In the genomic region with DNA sequence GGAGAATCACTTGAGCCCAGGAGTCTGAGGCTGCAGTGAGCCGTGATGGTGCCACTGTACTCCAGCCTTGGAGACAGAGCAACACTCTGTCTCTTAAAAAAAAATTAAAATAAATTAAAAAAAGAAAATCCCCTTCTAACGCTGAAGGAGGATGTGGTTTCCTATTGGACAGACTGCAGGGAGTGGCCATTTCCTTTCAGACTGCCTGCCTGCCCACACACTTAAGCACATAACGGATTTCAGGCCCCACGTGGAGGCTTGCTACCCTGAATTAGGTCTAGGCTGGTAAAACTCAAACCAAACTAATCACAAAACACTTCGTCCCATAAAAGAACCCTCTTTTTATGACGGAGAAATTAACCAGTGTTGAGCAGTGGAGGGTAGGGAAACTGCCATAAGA, we compare ENCODE assay signal across 10 cellular contexts. TPM values are rescaled to one million over a fixed set of nuclear protein-coding genes. Genes with fewer than 3 reads are reported as not detected.
DNase-seq lines count a peak whose midpoint lies in the region; ATAC-seq and TF ChIP-seq lines count a peak whose summit lies in the region.
"Had no signal": no experiment of that assay in that cellular context is flagged by ENCODE, and none has a peak within 500 bp of the region (broad histone marks: within the 10 kb centered on the region; RNA-seq: fewer than 3 reads in every experiment).

No MANE protein-coding gene starts in this region.

- 12 to 25% (median 19%) methylated on average over 6 of the region's 6 CpGs for WGBS in spleen, 5 donors

- DNase-seq in T-helper 1 cell (peak in 4 of 5 donors; percentile 14 to 86 (median 24)), naive B cell (no peak), NCI-H187 (lab: John Stamatoyannopoulos, UW) (no peak), colonic mucosa (no peak), spleen (no peak)
- DNase-seq: amniotic stem cell, NCI-H1436 treated with DMSO at 0.1 percent for 48 hours had no signal

- H3K9me3 Mint-ChIP-seq in naive B cell, result no peaks in the 10 kb centered on the region

- no peaks in the 10 kb centered on the region for H3K4me1 ChIP-seq in colonic mucosa
- peaks cover 0 to 14% (median 3%) of the 10 kb centered on the region in 6 donors for H3K4me1 ChIP-seq in spleen

- H3K27ac Mint-ChIP-seq in naive B cell, result no peak overlapping the region

- H3K27me3 ChIP-seq in colonic mucosa (no peaks in the 10 kb centered on the region), spleen (replicated peaks in 1 of 7) (no peaks in the 10 kb centered on the region)

- H3K9me3 ChIP-seq in colonic mucosa, result no peaks in the 10 kb centered on the region
- H3K9me3 ChIP-seq in spleen, result no peaks in the 10 kb centered on the region

- no peak overlapping the region for H3K4me3 Mint-ChIP-seq in naive B cell

- H3K27me3 Mint-ChIP-seq in naive B cell, result peaks cover 0 to 15% (median 7%) of the 10 kb centered on the region in 3 donors

- TF ChIP-seq CTCF in colonic mucosa (IDR thresholded peaks at IDR 0.05) (no peak), spleen (IDR thresholded peaks at IDR 0.05 in 8 of 11, conservative IDR thresholded peaks at IDR 0.05 in 3 of 11) (no peak)

- intact Hi-C loops in colonic mucosa (cut with DNase I), result no loop called here
- intact Hi-C loops in spleen (cut with DNase I; ENCODE audit: low total_unique reads), result no loop called here

- H3K9ac ChIP-seq in colonic mucosa (ENCODE audit: low read depth in 2 of 2, low read length in 2 of 2), result no peak overlapping the region

- H3K27ac ChIP-seq in colonic mucosa (no peak overlapping the region), spleen (no peak overlapping the region)

- H3K4me3 ChIP-seq in colonic mucosa (no peak overlapping the region), spleen (no peak overlapping the region)

- peaks cover 0 to 5% (median 0%) of the 10 kb centered on the region in 3 donors for H3K4me1 Mint-ChIP-seq in naive B cell

- H3K36me3 Mint-ChIP-seq in naive B cell, result no peaks in the 10 kb centered on the region

- no peaks in the 10 kb centered on the region for H3K36me3 ChIP-seq in colonic mucosa
- H3K36me3 ChIP-seq in spleen, result no peaks in the 10 kb centered on the region

- peak; percentile 79 for ATAC-seq in GM18861 (IDR thresholded peaks at IDR 0.05; ENCODE audit: unreplicated experiment)
- peak; percentile 74 for ATAC-seq in GM21619 (IDR thresholded peaks at IDR 0.05; ENCODE audit: unreplicated experiment)
- ATAC-seq in naive B cell (ENCODE audit: low read depth in 2 of 2), result peak; percentile 21 to 34
- no peak for ATAC-seq in HG02840 (IDR thresholded peaks at IDR 0.05; ENCODE audit: low FRiP score, unreplicated experiment)

- no peak for TF ChIP-seq POLR2A in spleen (IDR thresholded peaks at IDR 0.05)

RNA-seq across cellular contexts. Expression of a gene that starts 34.0 kb away (rescaled TPM):
- polyA plus RNA-seq in naive B cell (ENCODE audit: low read depth in 6 of 6) (under 1 TPM in 3 of 6 donors, not detected in 3; 0.12 to 0.26 (median 0.14) TPM), spleen (1 to 10 TPM; 2.2 to 4.4 (median 3.5) TPM)
- total RNA-seq in colonic mucosa (under 1 TPM; 0.48 to 0.54 TPM), spleen (10 to 100 TPM in 2 of 7 donors, 1 to 10 TPM in 5; 3.9 to 15.4 (median 8.8) TPM)

Comparison
In these comparisons a context has a peak if more than half of its experiments do, and no peak if none do; other contexts are left out.
1. DNase-seq: peak in T-helper 1 cell (4 of 5); none in naive B cell (single experiment), NCI-H187 (0 of 2), colonic mucosa (single experiment) and spleen (single experiment).